Comparison of ENCODE assay signal across 1 cellular context in genomic region chr12:6072302-6072752, GRCh38.
TF ChIP-seq lines count a peak whose summit lies in the region.

No MANE protein-coding gene starts in this region.

TF ChIP-seq in IMR-90, 13 proteins besides CTCF, POLR2A, EP300 and RAD21 (continued from another document):
- no peak for TF ChIP-seq ELK1 (IDR thresholded peaks at IDR 0.05; ENCODE audit: borderline replicate concordance, low read depth, low read length)
- TF ChIP-seq BHLHE40 (IDR thresholded peaks at IDR 0.05; ENCODE audit: low read depth, low read length): no peak
- peak; percentile 74 for TF ChIP-seq CEBPB (IDR thresholded peaks at IDR 0.05; ENCODE audit: low read depth, low read length)
